8 cellular contexts compared by ENCODE assay signal in genomic region chr19:14383898-14384669, GRCh38. TPM values are rescaled to one million over a fixed set of nuclear protein-coding genes. Genes with fewer than 3 reads are reported as not detected.
DNase-seq lines count a peak whose midpoint lies in the region; ATAC-seq and TF ChIP-seq lines count a peak whose summit lies in the region.

No MANE protein-coding gene starts in this region.

- POLR2A ChIA-PET in naive thymus-derived CD8-positive, alpha-beta T cell (lab: Charles Lee): interaction anchor here (0.7 to 13.5 kb wide), 6 partner anchors 13 to 118 kb away, joined by 3 to 360 read pairs (median 6); no protein-coding TSS in a partner anchor

- TF ChIP-seq CTCF in coronary artery (IDR thresholded peaks at IDR 0.05): no peak

- peaks cover 0 to 31% (median 2%) of the 10 kb centered on the region in 3 donors for H3K36me3 Mint-ChIP-seq in naive thymus-derived CD8-positive, alpha-beta T cell

- peaks cover 31 to 62% (median 50%) of the 10 kb centered on the region in 4 donors for H3K4me1 Mint-ChIP-seq in naive thymus-derived CD8-positive, alpha-beta T cell

- peak overlapping the region; percentile 93 to 96 for H3K27ac ChIP-seq in coronary artery

- H3K4me3 Mint-ChIP-seq in naive thymus-derived CD8-positive, alpha-beta T cell: peak overlapping the region; percentile 84 to 99 (median 94)

- peak; percentile 86 for DNase-seq in CD1c-positive myeloid dendritic cell (ENCODE audit: extremely low spot score)
- peak; percentile 36 for DNase-seq in T1000 (lab: John Stamatoyannopoulos, UW)
- DNase-seq in coronary artery (ENCODE audit: low spot score): no peak
- peak in 4 of 10 donors; percentile 50 to 80 (median 76) for DNase-seq in naive thymus-derived CD8-positive, alpha-beta T cell

- no peaks in the 10 kb centered on the region for H3K27me3 Mint-ChIP-seq in naive thymus-derived CD8-positive, alpha-beta T cell

- no peaks in the 10 kb centered on the region for H3K9me3 Mint-ChIP-seq in naive thymus-derived CD8-positive, alpha-beta T cell

- peak overlapping the region; percentile 94 to 100 (median 98) for H3K27ac Mint-ChIP-seq in naive thymus-derived CD8-positive, alpha-beta T cell

- ATAC-seq in HG02610 (IDR thresholded peaks at IDR 0.05; ENCODE audit: unreplicated experiment) (peak; percentile 44), HG03135 (IDR thresholded peaks at IDR 0.05; ENCODE audit: unreplicated experiment) (no peak), HG03571 (IDR thresholded peaks at IDR 0.05; ENCODE audit: unreplicated experiment) (no peak), HG03095 (IDR thresholded peaks at IDR 0.05; ENCODE audit: unreplicated experiment) (no peak)
- peak in 1 of 2 donors; percentile 11 for ATAC-seq in naive thymus-derived CD8-positive, alpha-beta T cell

- peak overlapping the region; percentile 89 for H3K4me3 ChIP-seq in coronary artery

RNA-seq across cellular contexts. Expression of gene ADGRE5, which starts 2.8 kb away (rescaled TPM):
- 100 to 1,000 TPM; 112 to 116 TPM for total RNA-seq in naive thymus-derived CD8-positive, alpha-beta T cell
- 100 to 1,000 TPM; 122 to 164 (median 158) TPM for polyA plus RNA-seq in naive thymus-derived CD8-positive, alpha-beta T cell

RNA-seq across cellular contexts. Expression of gene DDX39A, which starts 35.1 kb away (rescaled TPM):
- total RNA-seq in naive thymus-derived CD8-positive, alpha-beta T cell: 100 to 1,000 TPM; 158 to 165 TPM
- polyA plus RNA-seq in naive thymus-derived CD8-positive, alpha-beta T cell: 100 to 1,000 TPM in 2 of 3 donors, 10 to 100 TPM in 1; 96.0 to 136 (median 106) TPM

RNA-seq across cellular contexts. Expression of gene PKN1, which starts 49.0 kb away (rescaled TPM):
- 100 to 1,000 TPM; 188 to 200 TPM for total RNA-seq in naive thymus-derived CD8-positive, alpha-beta T cell
- polyA plus RNA-seq in naive thymus-derived CD8-positive, alpha-beta T cell: 10 to 100 TPM; 45.5 to 96.6 (median 56.8) TPM
